Comparison of ENCODE assay signal across 9 cellular contexts in genomic region chr11:132278801-132279574, GRCh38.
DNase-seq lines count a peak whose midpoint lies in the region; ATAC-seq and TF ChIP-seq lines count a peak whose summit lies in the region.
"Had no signal": no experiment of that assay in that cellular context is flagged by ENCODE, and none has a peak within 500 bp of the region (broad histone marks: within the 10 kb centered on the region; RNA-seq: fewer than 3 reads in every experiment).

No MANE protein-coding gene starts in this region.

- H3K4me1 Mint-ChIP-seq in mesothelial cell of epicardium = peaks cover 11% of the 10 kb centered on the region
- H3K4me1 Mint-ChIP-seq in effector memory CD8-positive, alpha-beta T cell (ENCODE audit: low read depth in 2 of 2) = no peaks in the 10 kb centered on the region
- no peaks in the 10 kb centered on the region for H3K4me1 Mint-ChIP-seq in activated CD4-positive, alpha-beta T cell treated with anti-CD3 and anti-CD28 coated beads for 36 hours
- no peaks in the 10 kb centered on the region for H3K4me1 Mint-ChIP-seq in CD4-positive, alpha-beta T cell (ENCODE audit: low read depth)

- peak overlapping the region; percentile 52 for H3K27ac Mint-ChIP-seq in mesothelial cell of epicardium
- no peak overlapping the region for H3K27ac Mint-ChIP-seq in effector memory CD8-positive, alpha-beta T cell
- no peak overlapping the region for H3K27ac Mint-ChIP-seq in activated CD4-positive, alpha-beta T cell treated with anti-CD3 and anti-CD28 coated beads for 36 hours
- no peak overlapping the region for H3K27ac Mint-ChIP-seq in CD4-positive, alpha-beta T cell

- no peaks in the 10 kb centered on the region for H3K4me1 ChIP-seq in adrenal gland (replicated peaks in 1 of 2)

- H3K4me3 ChIP-seq in GM06990 (replicated peaks; ENCODE audit: low read depth, low read length) = no peak overlapping the region
- H3K4me3 ChIP-seq in adrenal gland = no peak overlapping the region
- no peak overlapping the region for H3K4me3 ChIP-seq in lower leg skin (ENCODE audit: low read depth, poor library complexity, severe bottlenecking)
- H3K4me3 ChIP-seq: K562 had no signal

- DNase-seq in GM06990 (ENCODE audit: extremely low read depth, insufficient read length) = no peak
- peak; percentile 38 for DNase-seq in LHCN-M2 (ENCODE audit: low read depth)
- peak in 1 of 7 donors; percentile 10 for DNase-seq in adrenal gland
- DNase-seq in mesothelial cell of epicardium (ENCODE audit: low spot score in 2 of 2, unreplicated experiment in 2 of 2) = no peak
- no peak for DNase-seq in effector memory CD8-positive, alpha-beta T cell
- no peak for DNase-seq in lower leg skin (ENCODE audit: low spot score in 2 of 2)
- DNase-seq in activated CD4-positive, alpha-beta T cell treated with anti-CD3 and anti-CD28 coated beads for 36 hours = no peak
- no peak for DNase-seq in CD4-positive, alpha-beta T cell

- no peak for ATAC-seq in effector memory CD8-positive, alpha-beta T cell (replicated peaks)
- ATAC-seq in activated CD4-positive, alpha-beta T cell treated with anti-CD3 and anti-CD28 coated beads for 36 hours = no peak
- no peak for ATAC-seq in CD4-positive, alpha-beta T cell (ENCODE audit: poor library complexity)
- ATAC-seq: K562 had no signal

- POLR2A ChIA-PET in activated CD4-positive, alpha-beta T cell treated with anti-CD3 and anti-CD28 coated beads for 36 hours (lab: Charles Lee) = no interaction called here
- POLR2A ChIA-PET in CD4-positive, alpha-beta T cell (lab: Charles Lee) = no interaction called here

- intact Hi-C loops in adrenal gland (cut with DNase I) = no loop called here
- intact Hi-C loops in lower leg skin (cut with DNase I; ENCODE audit: low total_unique reads) = no loop called here
- intact Hi-C loops in activated CD4-positive, alpha-beta T cell treated with anti-CD3 and anti-CD28 coated beads for 36 hours (cut with DNase I, micrococcal nuclease) = loop anchor here (1.0 to 2.0 kb wide), 2 partner anchors 662 kb away; no protein-coding TSS in a partner anchor
- intact Hi-C loops in CD4-positive, alpha-beta T cell (cut with DNase I, micrococcal nuclease) = loop anchor here in 1 of 2 experiments (10.0 kb wide), 1 partner anchor 666 kb away; no protein-coding TSS in a partner anchor

- no peaks in the 10 kb centered on the region for H3K36me3 Mint-ChIP-seq in mesothelial cell of epicardium
- no peaks in the 10 kb centered on the region for H3K36me3 Mint-ChIP-seq in effector memory CD8-positive, alpha-beta T cell (ENCODE audit: insufficient read depth)
- H3K36me3 Mint-ChIP-seq in activated CD4-positive, alpha-beta T cell treated with anti-CD3 and anti-CD28 coated beads for 36 hours (ENCODE audit: low read depth) = no peaks in the 10 kb centered on the region
- H3K36me3 Mint-ChIP-seq in CD4-positive, alpha-beta T cell (ENCODE audit: low read depth) = no peaks in the 10 kb centered on the region

- WGBS in adrenal gland, 4 donors = 58 to 63% (median 61%) methylated on average over 6 of the region's 6 CpGs
- WGBS in lower leg skin, 2 donors = 38% methylated on average over 6 of the region's 6 CpGs

- no peaks in the 10 kb centered on the region for H3K36me3 ChIP-seq in GM06990 (ENCODE audit: control insufficient read depth, insufficient read depth, low read length)
- no peaks in the 10 kb centered on the region for H3K36me3 ChIP-seq in adrenal gland (replicated peaks in 1 of 2)

- no peaks in the 10 kb centered on the region for H3K27me3 Mint-ChIP-seq in mesothelial cell of epicardium (ENCODE audit: low read depth)
- no peaks in the 10 kb centered on the region for H3K27me3 Mint-ChIP-seq in effector memory CD8-positive, alpha-beta T cell
- H3K27me3 Mint-ChIP-seq in activated CD4-positive, alpha-beta T cell treated with anti-CD3 and anti-CD28 coated beads for 36 hours = no peaks in the 10 kb centered on the region
- H3K27me3 Mint-ChIP-seq in CD4-positive, alpha-beta T cell = peaks cover 4% of the 10 kb centered on the region

- TF ChIP-seq POLR2A in adrenal gland (IDR thresholded peaks at IDR 0.05) (no peak), lower leg skin (IDR thresholded peaks at IDR 0.05) (no peak)

- H3K9me3 Mint-ChIP-seq in mesothelial cell of epicardium = no peaks in the 10 kb centered on the region
- peaks cover 0 to 2% of the 10 kb centered on the region in 2 donors for H3K9me3 Mint-ChIP-seq in effector memory CD8-positive, alpha-beta T cell
- H3K9me3 Mint-ChIP-seq in activated CD4-positive, alpha-beta T cell treated with anti-CD3 and anti-CD28 coated beads for 36 hours (ENCODE audit: low read depth) = no peaks in the 10 kb centered on the region
- no peaks in the 10 kb centered on the region for H3K9me3 Mint-ChIP-seq in CD4-positive, alpha-beta T cell

- no peak overlapping the region for H3K27ac ChIP-seq in adrenal gland
- no peak overlapping the region for H3K27ac ChIP-seq in CD4-positive, alpha-beta T cell (ENCODE audit: low read depth, low read length)

- CTCF ChIA-PET in activated CD4-positive, alpha-beta T cell treated with anti-CD3 and anti-CD28 coated beads for 36 hours (lab: Charles Lee) = interaction anchor here (0.5 to 1.2 kb wide), 2 partner anchors 9 to 662 kb away, joined by 3 read pairs; no protein-coding TSS in a partner anchor
- CTCF ChIA-PET in CD4-positive, alpha-beta T cell (lab: Charles Lee) = no interaction called here

- H3K27me3 ChIP-seq in GM06990 (replicated peaks; ENCODE audit: control insufficient read depth, insufficient read depth, low read length) (no peaks in the 10 kb centered on the region; the same call in 1 of the 2 replicates), adrenal gland (no peaks in the 10 kb centered on the region)
- H3K27me3 ChIP-seq in CD4-positive, alpha-beta T cell (ENCODE audit: control insufficient read depth, insufficient read depth, low read length) = no peaks in the 10 kb centered on the region

- peak; percentile 71 for TF ChIP-seq CTCF in GM06990 (IDR thresholded peaks at IDR 0.05; ENCODE audit: insufficient read depth, low read length, poor library complexity, severe bottlenecking)
- peak in 4 of 6 experiments; percentile 20 to 35 (median 26) for TF ChIP-seq CTCF in adrenal gland (IDR thresholded peaks at IDR 0.05)
- no peak for TF ChIP-seq CTCF in mesothelial cell of epicardium (IDR thresholded peaks at IDR 0.05; ENCODE audit: unreplicated experiment)
- no peak for TF ChIP-seq CTCF in lower leg skin (IDR thresholded peaks at IDR 0.05)
- no peak for TF ChIP-seq CTCF in CD4-positive, alpha-beta T cell (IDR thresholded peaks at IDR 0.05)

- H3K4me3 Mint-ChIP-seq in mesothelial cell of epicardium = no peak overlapping the region
- no peak overlapping the region for H3K4me3 Mint-ChIP-seq in effector memory CD8-positive, alpha-beta T cell
- H3K4me3 Mint-ChIP-seq in activated CD4-positive, alpha-beta T cell treated with anti-CD3 and anti-CD28 coated beads for 36 hours = no peak overlapping the region
- H3K4me3 Mint-ChIP-seq in CD4-positive, alpha-beta T cell = no peak overlapping the region

- H3K9me3 ChIP-seq in adrenal gland (replicated peaks in 1 of 3) = no peaks in the 10 kb centered on the region
- no peaks in the 10 kb centered on the region for H3K9me3 ChIP-seq in CD4-positive, alpha-beta T cell (ENCODE audit: control insufficient read depth, low read length)

Comparison
In these comparisons a context has a peak if more than half of its experiments do, and no peak if none do; other contexts are left out.
1. CTCF ChIP-seq: peak in GM06990 (single experiment) and adrenal gland (4 of 6); none in mesothelial cell of epicardium (single experiment), lower leg skin (0 of 3) and CD4-positive, alpha-beta T cell (single experiment).
2. intact Hi-C loops: an anchor here in activated CD4-positive, alpha-beta T cell treated with anti-CD3 and anti-CD28 coated beads for 36 hours (1.0 to 2.0 kb wide); none called in adrenal gland and lower leg skin.